In the genomic region with DNA sequence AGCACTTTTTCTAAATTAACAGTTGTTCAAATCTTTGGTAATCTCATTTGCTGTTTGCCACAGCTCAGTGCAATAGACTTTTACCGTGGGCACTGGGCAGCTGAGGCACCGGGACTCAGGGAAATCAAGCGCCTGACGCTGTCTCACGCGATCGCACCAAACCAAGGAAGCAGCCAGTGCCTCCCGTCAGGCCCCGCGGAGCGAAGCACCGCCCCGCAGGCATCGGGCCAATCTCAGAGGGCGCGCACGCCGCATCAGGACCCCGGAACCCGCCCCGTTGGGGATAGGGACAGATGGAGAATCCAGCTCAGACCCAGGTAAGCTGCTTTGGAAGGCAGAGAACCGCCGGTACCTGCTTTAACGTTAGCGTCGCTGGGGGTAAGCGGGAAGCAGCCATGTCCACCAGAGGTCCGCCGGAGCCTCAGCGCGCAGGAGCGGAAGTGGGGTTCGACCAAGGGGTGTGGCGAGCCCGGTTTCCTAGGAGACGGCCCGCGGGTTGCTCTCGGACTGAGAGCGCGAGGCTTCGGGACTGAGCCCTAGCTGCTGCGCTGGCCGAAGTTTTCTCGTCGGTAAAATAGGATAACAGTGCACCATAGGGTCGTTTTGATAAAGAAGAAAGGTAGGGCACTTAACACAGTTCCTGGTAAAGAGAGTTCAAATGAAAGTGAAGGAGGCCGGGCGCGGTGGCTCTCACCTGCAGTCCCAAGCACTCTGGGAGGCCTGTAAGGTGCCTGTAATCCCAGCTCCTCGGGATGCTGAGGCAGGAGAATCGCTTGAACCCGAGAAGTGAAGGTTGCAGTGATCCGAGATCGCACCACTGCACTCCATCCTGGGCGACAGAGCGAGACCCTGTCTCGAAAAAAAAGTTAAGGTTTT, we compare ENCODE assay signal across 1 cellular context.
TF ChIP-seq lines count a peak whose summit lies in the region.

A gene with protein sequence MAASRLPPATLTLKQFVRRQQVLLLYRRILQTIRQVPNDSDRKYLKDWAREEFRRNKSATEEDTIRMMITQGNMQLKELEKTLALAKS (minus strand): TSS at position 428 of the 876 bp plus-strand sequence. CDS start 31 bp downstream, at position 397.

TF ChIP-seq in H1, 55 proteins besides CTCF, POLR2A, EP300 and RAD21 (continues in another document):
- TF ChIP-seq BCL11A (IDR thresholded peaks at IDR 0.05; ENCODE audit: low read depth in 2 of 2, low read length in 2 of 2) (no peak), NRF1 (IDR thresholded peaks at IDR 0.05; ENCODE audit: low read depth, low read length) (peak; percentile 38; the same call in 1 of the 2 replicates), HDAC2 (IDR thresholded peaks at IDR 0.05; ENCODE audit: borderline replicate concordance in 1 of 2, low read depth in 2 of 2, low read length in 2 of 2) (no peak), KDM5A (IDR thresholded peaks at IDR 0.05; ENCODE audit: low read length) (no peak; the same call in 1 of the 2 replicates), TCF12 (IDR thresholded peaks at IDR 0.05; ENCODE audit: low read depth, low read length) (no peak), ZNF274 (IDR thresholded peaks at IDR 0.05; ENCODE audit: borderline replicate concordance, extremely low read depth, low read length) (no peak), KDM4A (IDR thresholded peaks at IDR 0.05; ENCODE audit: low read depth, low read length, severe bottlenecking) (peak; percentile 88), TEAD4 (IDR thresholded peaks at IDR 0.05; ENCODE audit: low read depth, low read length) (no peak), CHD1 (IDR thresholded peaks at IDR 0.05; ENCODE audit: low read depth, low read length) (no peak), BACH1 (IDR thresholded peaks at IDR 0.05; ENCODE audit: low read length) (no peak), CBX5 (IDR thresholded peaks at IDR 0.05; ENCODE audit: low read depth, low read length) (no peak), TAF7 (optimal IDR thresholded peaks at IDR 0.05; ENCODE audit: borderline replicate concordance, low read depth, low read length) (no peak), TAF1 (IDR thresholded peaks at IDR 0.05; ENCODE audit: low read depth, low read length) (peak; percentile 55; the same call in 1 of the 2 replicates), KDM1A (IDR thresholded peaks at IDR 0.05; ENCODE audit: borderline replicate concordance, low read length) (0 out of 2 replicates have a peak, but pooled peaks have one; percentile 35), CBX8 (IDR thresholded peaks at IDR 0.05; ENCODE audit: borderline replicate concordance, low read depth, low read length) (no peak), MAFK (IDR thresholded peaks at IDR 0.05; ENCODE audit: low read depth, low read length) (no peak), SRF (IDR thresholded peaks at IDR 0.05; ENCODE audit: low read depth, low read length) (no peak), SP1 (IDR thresholded peaks at IDR 0.05; ENCODE audit: low read depth, low read length) (no peak), JUND (IDR thresholded peaks at IDR 0.05; ENCODE audit: low read length) (no peak), SP4 (IDR thresholded peaks at IDR 0.05; ENCODE audit: low read length) (no peak), SAP30 (IDR thresholded peaks at IDR 0.05; ENCODE audit: insufficient read depth, insufficient replicate concordance, low read length) (no peak), JUN (IDR thresholded peaks at IDR 0.05; ENCODE audit: low read depth, low read length) (no peak), GABPA (IDR thresholded peaks at IDR 0.05; ENCODE audit: borderline replicate concordance, insufficient read depth, low read length) (no peak), RBBP5 (IDR thresholded peaks at IDR 0.05; ENCODE audit: borderline replicate concordance, low read depth, low read length) (0 out of 2 replicates have a peak, but pooled peaks have one; percentile 39), EGR1 (IDR thresholded peaks at IDR 0.05; ENCODE audit: borderline replicate concordance, low read depth, low read length) (no peak), RXRA (IDR thresholded peaks at IDR 0.05; ENCODE audit: insufficient read depth, low read depth, low read length) (no peak), GTF2F1 (IDR thresholded peaks at IDR 0.05; ENCODE audit: borderline replicate concordance, low read depth, low read length) (no peak), SIRT6 (IDR thresholded peaks at IDR 0.05; ENCODE audit: low read length) (no peak), HDAC6 (IDR thresholded peaks at IDR 0.05; ENCODE audit: low read depth, low read length) (no peak), EZH2 (IDR thresholded peaks at IDR 0.05; ENCODE audit: low read depth, low read length, severe bottlenecking) (no peak), CEBPB (IDR thresholded peaks at IDR 0.05; ENCODE audit: low read depth, low read length) (no peak), NANOG (IDR thresholded peaks at IDR 0.05; ENCODE audit: insufficient read depth, low read depth, low read length, poor library complexity, severe bottlenecking) (no peak), POU5F1 (IDR thresholded peaks at IDR 0.05; ENCODE audit: low read depth, low read length) (no peak), PHF8 (conservative IDR thresholded peaks at IDR 0.05; ENCODE audit: low read depth, low read length) (peak; percentile 95), RNF2 (IDR thresholded peaks at IDR 0.05; ENCODE audit: borderline replicate concordance, low read depth, low read length, missing control alignments, poor library complexity, severe bottlenecking) (no peak), CREB1 (IDR thresholded peaks at IDR 0.05) (no peak; the same call in 1 of the 2 replicates), YY1 (IDR thresholded peaks at IDR 0.05; ENCODE audit: low read depth, low read length) (peak; percentile 46; the same call in 1 of the 2 replicates), SP2 (IDR thresholded peaks at IDR 0.05; ENCODE audit: low read length) (no peak), POLR2AphosphoS5 (IDR thresholded peaks at IDR 0.05; ENCODE audit: low read depth, low read length) (peak; percentile 71), TBP (IDR thresholded peaks at IDR 0.05; ENCODE audit: low read depth, low read length) (no peak), SIX5 (IDR thresholded peaks at IDR 0.05; ENCODE audit: low read depth, low read length) (no peak), FOSL1 (IDR thresholded peaks at IDR 0.05; ENCODE audit: insufficient read depth, low read depth, low read length) (no peak), SIN3A (conservative IDR thresholded peaks at IDR 0.05 in 1 of 2, IDR thresholded peaks at IDR 0.05 in 1 of 2; ENCODE audit: low read depth in 1 of 2, low read length in 2 of 2) (0 out of 4 replicates have a peak, but pooled peaks of 1 of the 2 experiments have one; percentile 52), CTBP2 (IDR thresholded peaks at IDR 0.05; ENCODE audit: borderline replicate concordance, insufficient read depth, insufficient read length, low read length) (peak; percentile 64), SUZ12 (IDR thresholded peaks at IDR 0.05; ENCODE audit: low read length) (no peak), BRCA1 (IDR thresholded peaks at IDR 0.05; ENCODE audit: low read depth, low read length) (peak; percentile 35; the same call in 1 of the 2 replicates)
- TF ChIP-seq, protein P1, sequence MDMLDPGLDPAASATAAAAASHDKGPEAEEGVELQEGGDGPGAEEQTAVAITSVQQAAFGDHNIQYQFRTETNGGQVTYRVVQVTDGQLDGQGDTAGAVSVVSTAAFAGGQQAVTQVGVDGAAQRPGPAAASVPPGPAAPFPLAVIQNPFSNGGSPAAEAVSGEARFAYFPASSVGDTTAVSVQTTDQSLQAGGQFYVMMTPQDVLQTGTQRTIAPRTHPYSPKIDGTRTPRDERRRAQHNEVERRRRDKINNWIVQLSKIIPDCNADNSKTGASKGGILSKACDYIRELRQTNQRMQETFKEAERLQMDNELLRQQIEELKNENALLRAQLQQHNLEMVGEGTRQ (IDR thresholded peaks at IDR 0.05; ENCODE audit: low read length): no peak
- TF ChIP-seq, protein P2, sequence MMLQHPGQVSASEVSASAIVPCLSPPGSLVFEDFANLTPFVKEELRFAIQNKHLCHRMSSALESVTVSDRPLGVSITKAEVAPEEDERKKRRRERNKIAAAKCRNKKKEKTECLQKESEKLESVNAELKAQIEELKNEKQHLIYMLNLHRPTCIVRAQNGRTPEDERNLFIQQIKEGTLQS (IDR thresholded peaks at IDR 0.05; ENCODE audit: insufficient read depth, low read depth, low read length): no peak
- TF ChIP-seq, protein P3, sequence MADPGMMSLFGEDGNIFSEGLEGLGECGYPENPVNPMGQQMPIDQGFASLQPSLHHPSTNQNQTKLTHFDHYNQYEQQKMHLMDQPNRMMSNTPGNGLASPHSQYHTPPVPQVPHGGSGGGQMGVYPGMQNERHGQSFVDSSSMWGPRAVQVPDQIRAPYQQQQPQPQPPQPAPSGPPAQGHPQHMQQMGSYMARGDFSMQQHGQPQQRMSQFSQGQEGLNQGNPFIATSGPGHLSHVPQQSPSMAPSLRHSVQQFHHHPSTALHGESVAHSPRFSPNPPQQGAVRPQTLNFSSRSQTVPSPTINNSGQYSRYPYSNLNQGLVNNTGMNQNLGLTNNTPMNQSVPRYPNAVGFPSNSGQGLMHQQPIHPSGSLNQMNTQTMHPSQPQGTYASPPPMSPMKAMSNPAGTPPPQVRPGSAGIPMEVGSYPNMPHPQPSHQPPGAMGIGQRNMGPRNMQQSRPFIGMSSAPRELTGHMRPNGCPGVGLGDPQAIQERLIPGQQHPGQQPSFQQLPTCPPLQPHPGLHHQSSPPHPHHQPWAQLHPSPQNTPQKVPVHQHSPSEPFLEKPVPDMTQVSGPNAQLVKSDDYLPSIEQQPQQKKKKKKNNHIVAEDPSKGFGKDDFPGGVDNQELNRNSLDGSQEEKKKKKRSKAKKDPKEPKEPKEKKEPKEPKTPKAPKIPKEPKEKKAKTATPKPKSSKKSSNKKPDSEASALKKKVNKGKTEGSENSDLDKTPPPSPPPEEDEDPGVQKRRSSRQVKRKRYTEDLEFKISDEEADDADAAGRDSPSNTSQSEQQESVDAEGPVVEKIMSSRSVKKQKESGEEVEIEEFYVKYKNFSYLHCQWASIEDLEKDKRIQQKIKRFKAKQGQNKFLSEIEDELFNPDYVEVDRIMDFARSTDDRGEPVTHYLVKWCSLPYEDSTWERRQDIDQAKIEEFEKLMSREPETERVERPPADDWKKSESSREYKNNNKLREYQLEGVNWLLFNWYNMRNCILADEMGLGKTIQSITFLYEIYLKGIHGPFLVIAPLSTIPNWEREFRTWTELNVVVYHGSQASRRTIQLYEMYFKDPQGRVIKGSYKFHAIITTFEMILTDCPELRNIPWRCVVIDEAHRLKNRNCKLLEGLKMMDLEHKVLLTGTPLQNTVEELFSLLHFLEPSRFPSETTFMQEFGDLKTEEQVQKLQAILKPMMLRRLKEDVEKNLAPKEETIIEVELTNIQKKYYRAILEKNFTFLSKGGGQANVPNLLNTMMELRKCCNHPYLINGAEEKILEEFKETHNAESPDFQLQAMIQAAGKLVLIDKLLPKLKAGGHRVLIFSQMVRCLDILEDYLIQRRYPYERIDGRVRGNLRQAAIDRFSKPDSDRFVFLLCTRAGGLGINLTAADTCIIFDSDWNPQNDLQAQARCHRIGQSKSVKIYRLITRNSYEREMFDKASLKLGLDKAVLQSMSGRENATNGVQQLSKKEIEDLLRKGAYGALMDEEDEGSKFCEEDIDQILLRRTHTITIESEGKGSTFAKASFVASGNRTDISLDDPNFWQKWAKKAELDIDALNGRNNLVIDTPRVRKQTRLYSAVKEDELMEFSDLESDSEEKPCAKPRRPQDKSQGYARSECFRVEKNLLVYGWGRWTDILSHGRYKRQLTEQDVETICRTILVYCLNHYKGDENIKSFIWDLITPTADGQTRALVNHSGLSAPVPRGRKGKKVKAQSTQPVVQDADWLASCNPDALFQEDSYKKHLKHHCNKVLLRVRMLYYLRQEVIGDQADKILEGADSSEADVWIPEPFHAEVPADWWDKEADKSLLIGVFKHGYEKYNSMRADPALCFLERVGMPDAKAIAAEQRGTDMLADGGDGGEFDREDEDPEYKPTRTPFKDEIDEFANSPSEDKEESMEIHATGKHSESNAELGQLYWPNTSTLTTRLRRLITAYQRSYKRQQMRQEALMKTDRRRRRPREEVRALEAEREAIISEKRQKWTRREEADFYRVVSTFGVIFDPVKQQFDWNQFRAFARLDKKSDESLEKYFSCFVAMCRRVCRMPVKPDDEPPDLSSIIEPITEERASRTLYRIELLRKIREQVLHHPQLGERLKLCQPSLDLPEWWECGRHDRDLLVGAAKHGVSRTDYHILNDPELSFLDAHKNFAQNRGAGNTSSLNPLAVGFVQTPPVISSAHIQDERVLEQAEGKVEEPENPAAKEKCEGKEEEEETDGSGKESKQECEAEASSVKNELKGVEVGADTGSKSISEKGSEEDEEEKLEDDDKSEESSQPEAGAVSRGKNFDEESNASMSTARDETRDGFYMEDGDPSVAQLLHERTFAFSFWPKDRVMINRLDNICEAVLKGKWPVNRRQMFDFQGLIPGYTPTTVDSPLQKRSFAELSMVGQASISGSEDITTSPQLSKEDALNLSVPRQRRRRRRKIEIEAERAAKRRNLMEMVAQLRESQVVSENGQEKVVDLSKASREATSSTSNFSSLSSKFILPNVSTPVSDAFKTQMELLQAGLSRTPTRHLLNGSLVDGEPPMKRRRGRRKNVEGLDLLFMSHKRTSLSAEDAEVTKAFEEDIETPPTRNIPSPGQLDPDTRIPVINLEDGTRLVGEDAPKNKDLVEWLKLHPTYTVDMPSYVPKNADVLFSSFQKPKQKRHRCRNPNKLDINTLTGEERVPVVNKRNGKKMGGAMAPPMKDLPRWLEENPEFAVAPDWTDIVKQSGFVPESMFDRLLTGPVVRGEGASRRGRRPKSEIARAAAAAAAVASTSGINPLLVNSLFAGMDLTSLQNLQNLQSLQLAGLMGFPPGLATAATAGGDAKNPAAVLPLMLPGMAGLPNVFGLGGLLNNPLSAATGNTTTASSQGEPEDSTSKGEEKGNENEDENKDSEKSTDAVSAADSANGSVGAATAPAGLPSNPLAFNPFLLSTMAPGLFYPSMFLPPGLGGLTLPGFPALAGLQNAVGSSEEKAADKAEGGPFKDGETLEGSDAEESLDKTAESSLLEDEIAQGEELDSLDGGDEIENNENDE (IDR thresholded peaks at IDR 0.05; ENCODE audit: insufficient replicate concordance, low read length): no peak
- TF ChIP-seq, protein P4, sequence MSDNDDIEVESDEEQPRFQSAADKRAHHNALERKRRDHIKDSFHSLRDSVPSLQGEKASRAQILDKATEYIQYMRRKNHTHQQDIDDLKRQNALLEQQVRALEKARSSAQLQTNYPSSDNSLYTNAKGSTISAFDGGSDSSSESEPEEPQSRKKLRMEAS (IDR thresholded peaks at IDR 0.05): 0 out of 2 replicates have a peak, but pooled peaks have one; percentile 25
- TF ChIP-seq, protein P5, sequence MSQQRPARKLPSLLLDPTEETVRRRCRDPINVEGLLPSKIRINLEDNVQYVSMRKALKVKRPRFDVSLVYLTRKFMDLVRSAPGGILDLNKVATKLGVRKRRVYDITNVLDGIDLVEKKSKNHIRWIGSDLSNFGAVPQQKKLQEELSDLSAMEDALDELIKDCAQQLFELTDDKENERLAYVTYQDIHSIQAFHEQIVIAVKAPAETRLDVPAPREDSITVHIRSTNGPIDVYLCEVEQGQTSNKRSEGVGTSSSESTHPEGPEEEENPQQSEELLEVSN (IDR thresholded peaks at IDR 0.05): no peak; the same call in 1 of the 2 replicates
- TF ChIP-seq, protein P6, sequence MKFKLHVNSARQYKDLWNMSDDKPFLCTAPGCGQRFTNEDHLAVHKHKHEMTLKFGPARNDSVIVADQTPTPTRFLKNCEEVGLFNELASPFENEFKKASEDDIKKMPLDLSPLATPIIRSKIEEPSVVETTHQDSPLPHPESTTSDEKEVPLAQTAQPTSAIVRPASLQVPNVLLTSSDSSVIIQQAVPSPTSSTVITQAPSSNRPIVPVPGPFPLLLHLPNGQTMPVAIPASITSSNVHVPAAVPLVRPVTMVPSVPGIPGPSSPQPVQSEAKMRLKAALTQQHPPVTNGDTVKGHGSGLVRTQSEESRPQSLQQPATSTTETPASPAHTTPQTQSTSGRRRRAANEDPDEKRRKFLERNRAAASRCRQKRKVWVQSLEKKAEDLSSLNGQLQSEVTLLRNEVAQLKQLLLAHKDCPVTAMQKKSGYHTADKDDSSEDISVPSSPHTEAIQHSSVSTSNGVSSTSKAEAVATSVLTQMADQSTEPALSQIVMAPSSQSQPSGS (IDR thresholded peaks at IDR 0.05; ENCODE audit: low read length): no peak
